Comparison of ENCODE assay signal across 1 cellular context in genomic region chr15:100596792-100597191, GRCh38.
TF ChIP-seq lines count a peak whose summit lies in the region.

No MANE protein-coding gene starts in this region.

TF ChIP-seq in K562, 482 proteins besides CTCF, POLR2A, EP300 and RAD21 (continued from another document and continues in another):
- TF ChIP-seq, protein P1, sequence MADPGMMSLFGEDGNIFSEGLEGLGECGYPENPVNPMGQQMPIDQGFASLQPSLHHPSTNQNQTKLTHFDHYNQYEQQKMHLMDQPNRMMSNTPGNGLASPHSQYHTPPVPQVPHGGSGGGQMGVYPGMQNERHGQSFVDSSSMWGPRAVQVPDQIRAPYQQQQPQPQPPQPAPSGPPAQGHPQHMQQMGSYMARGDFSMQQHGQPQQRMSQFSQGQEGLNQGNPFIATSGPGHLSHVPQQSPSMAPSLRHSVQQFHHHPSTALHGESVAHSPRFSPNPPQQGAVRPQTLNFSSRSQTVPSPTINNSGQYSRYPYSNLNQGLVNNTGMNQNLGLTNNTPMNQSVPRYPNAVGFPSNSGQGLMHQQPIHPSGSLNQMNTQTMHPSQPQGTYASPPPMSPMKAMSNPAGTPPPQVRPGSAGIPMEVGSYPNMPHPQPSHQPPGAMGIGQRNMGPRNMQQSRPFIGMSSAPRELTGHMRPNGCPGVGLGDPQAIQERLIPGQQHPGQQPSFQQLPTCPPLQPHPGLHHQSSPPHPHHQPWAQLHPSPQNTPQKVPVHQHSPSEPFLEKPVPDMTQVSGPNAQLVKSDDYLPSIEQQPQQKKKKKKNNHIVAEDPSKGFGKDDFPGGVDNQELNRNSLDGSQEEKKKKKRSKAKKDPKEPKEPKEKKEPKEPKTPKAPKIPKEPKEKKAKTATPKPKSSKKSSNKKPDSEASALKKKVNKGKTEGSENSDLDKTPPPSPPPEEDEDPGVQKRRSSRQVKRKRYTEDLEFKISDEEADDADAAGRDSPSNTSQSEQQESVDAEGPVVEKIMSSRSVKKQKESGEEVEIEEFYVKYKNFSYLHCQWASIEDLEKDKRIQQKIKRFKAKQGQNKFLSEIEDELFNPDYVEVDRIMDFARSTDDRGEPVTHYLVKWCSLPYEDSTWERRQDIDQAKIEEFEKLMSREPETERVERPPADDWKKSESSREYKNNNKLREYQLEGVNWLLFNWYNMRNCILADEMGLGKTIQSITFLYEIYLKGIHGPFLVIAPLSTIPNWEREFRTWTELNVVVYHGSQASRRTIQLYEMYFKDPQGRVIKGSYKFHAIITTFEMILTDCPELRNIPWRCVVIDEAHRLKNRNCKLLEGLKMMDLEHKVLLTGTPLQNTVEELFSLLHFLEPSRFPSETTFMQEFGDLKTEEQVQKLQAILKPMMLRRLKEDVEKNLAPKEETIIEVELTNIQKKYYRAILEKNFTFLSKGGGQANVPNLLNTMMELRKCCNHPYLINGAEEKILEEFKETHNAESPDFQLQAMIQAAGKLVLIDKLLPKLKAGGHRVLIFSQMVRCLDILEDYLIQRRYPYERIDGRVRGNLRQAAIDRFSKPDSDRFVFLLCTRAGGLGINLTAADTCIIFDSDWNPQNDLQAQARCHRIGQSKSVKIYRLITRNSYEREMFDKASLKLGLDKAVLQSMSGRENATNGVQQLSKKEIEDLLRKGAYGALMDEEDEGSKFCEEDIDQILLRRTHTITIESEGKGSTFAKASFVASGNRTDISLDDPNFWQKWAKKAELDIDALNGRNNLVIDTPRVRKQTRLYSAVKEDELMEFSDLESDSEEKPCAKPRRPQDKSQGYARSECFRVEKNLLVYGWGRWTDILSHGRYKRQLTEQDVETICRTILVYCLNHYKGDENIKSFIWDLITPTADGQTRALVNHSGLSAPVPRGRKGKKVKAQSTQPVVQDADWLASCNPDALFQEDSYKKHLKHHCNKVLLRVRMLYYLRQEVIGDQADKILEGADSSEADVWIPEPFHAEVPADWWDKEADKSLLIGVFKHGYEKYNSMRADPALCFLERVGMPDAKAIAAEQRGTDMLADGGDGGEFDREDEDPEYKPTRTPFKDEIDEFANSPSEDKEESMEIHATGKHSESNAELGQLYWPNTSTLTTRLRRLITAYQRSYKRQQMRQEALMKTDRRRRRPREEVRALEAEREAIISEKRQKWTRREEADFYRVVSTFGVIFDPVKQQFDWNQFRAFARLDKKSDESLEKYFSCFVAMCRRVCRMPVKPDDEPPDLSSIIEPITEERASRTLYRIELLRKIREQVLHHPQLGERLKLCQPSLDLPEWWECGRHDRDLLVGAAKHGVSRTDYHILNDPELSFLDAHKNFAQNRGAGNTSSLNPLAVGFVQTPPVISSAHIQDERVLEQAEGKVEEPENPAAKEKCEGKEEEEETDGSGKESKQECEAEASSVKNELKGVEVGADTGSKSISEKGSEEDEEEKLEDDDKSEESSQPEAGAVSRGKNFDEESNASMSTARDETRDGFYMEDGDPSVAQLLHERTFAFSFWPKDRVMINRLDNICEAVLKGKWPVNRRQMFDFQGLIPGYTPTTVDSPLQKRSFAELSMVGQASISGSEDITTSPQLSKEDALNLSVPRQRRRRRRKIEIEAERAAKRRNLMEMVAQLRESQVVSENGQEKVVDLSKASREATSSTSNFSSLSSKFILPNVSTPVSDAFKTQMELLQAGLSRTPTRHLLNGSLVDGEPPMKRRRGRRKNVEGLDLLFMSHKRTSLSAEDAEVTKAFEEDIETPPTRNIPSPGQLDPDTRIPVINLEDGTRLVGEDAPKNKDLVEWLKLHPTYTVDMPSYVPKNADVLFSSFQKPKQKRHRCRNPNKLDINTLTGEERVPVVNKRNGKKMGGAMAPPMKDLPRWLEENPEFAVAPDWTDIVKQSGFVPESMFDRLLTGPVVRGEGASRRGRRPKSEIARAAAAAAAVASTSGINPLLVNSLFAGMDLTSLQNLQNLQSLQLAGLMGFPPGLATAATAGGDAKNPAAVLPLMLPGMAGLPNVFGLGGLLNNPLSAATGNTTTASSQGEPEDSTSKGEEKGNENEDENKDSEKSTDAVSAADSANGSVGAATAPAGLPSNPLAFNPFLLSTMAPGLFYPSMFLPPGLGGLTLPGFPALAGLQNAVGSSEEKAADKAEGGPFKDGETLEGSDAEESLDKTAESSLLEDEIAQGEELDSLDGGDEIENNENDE (IDR thresholded peaks at IDR 0.05; ENCODE audit: low read depth, low read length): no peak
- TF ChIP-seq ARNT (IDR thresholded peaks at IDR 0.05) (peak; percentile 31 to 79; a peak in 2 of 4 replicates), ZKSCAN1 (IDR thresholded peaks at IDR 0.05; ENCODE audit: low read depth, low read length) (peak; percentile 62; the same call in 1 of the 2 replicates), TEAD1 (CRISPR knock-in tag; IDR thresholded peaks at IDR 0.05) (0 out of 4 replicates have a peak, but pooled peaks of 1 of the 2 experiments have one; percentile 31), MNT (conservative IDR thresholded peaks at IDR 0.05) (peak; percentile 53 to 75; a peak in 3 of 4 replicates), CXXC5 (CRISPR knock-in tag; IDR thresholded peaks at IDR 0.05) (peak; percentile 79), MLLT1 (IDR thresholded peaks at IDR 0.05) (peak in 1 of 2 experiments; percentile 64; a peak in 1 of 4 replicates), JUND (IDR thresholded peaks at IDR 0.05; ENCODE audit: borderline replicate concordance, low read depth, low read length) (peak; percentile 73), JUND (tag; IDR thresholded peaks at IDR 0.05; ENCODE audit: borderline replicate concordance, low read depth, low read length) (peak; percentile 64; the same call in 2 of the 3 replicates), EGR1 (conservative IDR thresholded peaks at IDR 0.05) (peak; percentile 97), DPF2 (IDR thresholded peaks at IDR 0.05) (peak; percentile 80; the same call in 1 of the 2 replicates), CREB3L1 (IDR thresholded peaks at IDR 0.05; ENCODE audit: borderline replicate concordance, low read depth) (peak; percentile 96), ZNF165 (CRISPR knock-in tag; IDR thresholded peaks at IDR 0.05; ENCODE audit: borderline replicate concordance) (no peak), ZBTB12 (CRISPR knock-in tag; IDR thresholded peaks at IDR 0.05) (no peak), STAT5A (IDR thresholded peaks at IDR 0.05; ENCODE audit: borderline replicate concordance, low read length) (peak; percentile 100), PRDM10 (IDR thresholded peaks at IDR 0.05; ENCODE audit: partially characterized antibody) (peak; percentile 9), POLR2B (IDR thresholded peaks at IDR 0.05; ENCODE audit: low read depth, partially characterized antibody) (peak; percentile 35), ZFP30 (CRISPR knock-in tag; IDR thresholded peaks at IDR 0.05; ENCODE audit: borderline replicate concordance) (no peak), CTBP1 (IDR thresholded peaks at IDR 0.05; ENCODE audit: borderline replicate concordance) (peak; percentile 94), KDM1A (IDR thresholded peaks at IDR 0.05) (peak in 1 of 2 experiments; percentile 44; a peak in 3 of 4 replicates), ATF1 (CRISPR knock-in tag; IDR thresholded peaks at IDR 0.05) (no peak), ATF1 (tag; IDR thresholded peaks at IDR 0.05) (peak; percentile 91), TBL1XR1 (IDR thresholded peaks at IDR 0.05; ENCODE audit: low read length in 2 of 2) (0 out of 4 replicates have a peak, but pooled peaks of 1 of the 2 experiments have one; percentile 52), MYC (IDR thresholded peaks at IDR 0.05; ENCODE audit: low read depth, low read length) (peak; percentile 71), MYC (CRISPR knock-in tag; IDR thresholded peaks at IDR 0.05; ENCODE audit: borderline replicate concordance, low read depth) (no peak), BHLHE40 (IDR thresholded peaks at IDR 0.05; ENCODE audit: low read length) (peak; percentile 49; the same call in 1 of the 2 replicates), BRD9 (IDR thresholded peaks at IDR 0.05; ENCODE audit: low read depth, partially characterized antibody) (peak; percentile 31)
- TF ChIP-seq, protein P2, sequence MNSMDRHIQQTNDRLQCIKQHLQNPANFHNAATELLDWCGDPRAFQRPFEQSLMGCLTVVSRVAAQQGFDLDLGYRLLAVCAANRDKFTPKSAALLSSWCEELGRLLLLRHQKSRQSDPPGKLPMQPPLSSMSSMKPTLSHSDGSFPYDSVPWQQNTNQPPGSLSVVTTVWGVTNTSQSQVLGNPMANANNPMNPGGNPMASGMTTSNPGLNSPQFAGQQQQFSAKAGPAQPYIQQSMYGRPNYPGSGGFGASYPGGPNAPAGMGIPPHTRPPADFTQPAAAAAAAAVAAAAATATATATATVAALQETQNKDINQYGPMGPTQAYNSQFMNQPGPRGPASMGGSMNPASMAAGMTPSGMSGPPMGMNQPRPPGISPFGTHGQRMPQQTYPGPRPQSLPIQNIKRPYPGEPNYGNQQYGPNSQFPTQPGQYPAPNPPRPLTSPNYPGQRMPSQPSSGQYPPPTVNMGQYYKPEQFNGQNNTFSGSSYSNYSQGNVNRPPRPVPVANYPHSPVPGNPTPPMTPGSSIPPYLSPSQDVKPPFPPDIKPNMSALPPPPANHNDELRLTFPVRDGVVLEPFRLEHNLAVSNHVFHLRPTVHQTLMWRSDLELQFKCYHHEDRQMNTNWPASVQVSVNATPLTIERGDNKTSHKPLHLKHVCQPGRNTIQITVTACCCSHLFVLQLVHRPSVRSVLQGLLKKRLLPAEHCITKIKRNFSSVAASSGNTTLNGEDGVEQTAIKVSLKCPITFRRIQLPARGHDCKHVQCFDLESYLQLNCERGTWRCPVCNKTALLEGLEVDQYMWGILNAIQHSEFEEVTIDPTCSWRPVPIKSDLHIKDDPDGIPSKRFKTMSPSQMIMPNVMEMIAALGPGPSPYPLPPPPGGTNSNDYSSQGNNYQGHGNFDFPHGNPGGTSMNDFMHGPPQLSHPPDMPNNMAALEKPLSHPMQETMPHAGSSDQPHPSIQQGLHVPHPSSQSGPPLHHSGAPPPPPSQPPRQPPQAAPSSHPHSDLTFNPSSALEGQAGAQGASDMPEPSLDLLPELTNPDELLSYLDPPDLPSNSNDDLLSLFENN (IDR thresholded peaks at IDR 0.05; ENCODE audit: low read depth in 2 of 2, low read length in 2 of 2): 0 out of 4 replicates have a peak, but pooled peaks of 1 of the 2 experiments have one; percentile 34
